ENCODE assay signal across 20 cellular contexts in the genomic region with DNA sequence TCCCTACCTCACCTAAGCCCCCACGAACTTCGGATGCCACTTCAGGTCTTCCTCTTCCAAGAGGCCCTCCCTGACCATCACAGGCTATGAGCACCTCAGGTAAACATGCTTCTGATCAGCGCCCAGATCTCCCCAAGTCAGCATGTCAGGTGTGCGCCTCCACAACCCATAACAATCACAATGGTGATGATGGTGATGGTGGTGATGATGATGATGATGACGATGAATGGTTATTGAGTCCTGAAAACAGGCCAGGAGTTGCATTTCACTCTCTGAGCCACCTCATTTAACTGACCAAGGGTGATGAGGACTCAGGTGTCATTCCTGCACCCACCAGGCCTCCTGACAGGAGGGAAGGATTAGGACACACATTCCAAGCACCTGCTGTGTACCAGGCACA.
DNase-seq lines count a peak whose midpoint lies in the region; ATAC-seq, FAIRE-seq and TF ChIP-seq lines count a peak whose summit lies in the region.
"Had no signal": no experiment of that assay in that cellular context is flagged by ENCODE, and none has a peak within 500 bp of the region (broad histone marks: within the 10 kb centered on the region; RNA-seq: fewer than 3 reads in every experiment).

No MANE protein-coding gene starts in this region.

- intact Hi-C loops in Right ventricle myocardium superior (cut with DNase I) (no loop called here), heart right ventricle (cut with DNase I) (no loop called here)

- DNase-seq in Right ventricle myocardium superior (peak; percentile 16), heart right ventricle (no peak), urothelium cell line (ENCODE audit: low spot score) (no peak), NCI-H1436 (lab: John Stamatoyannopoulos, UW) (no peak)
- DNase-seq: AML-193; Caco-2; Calu3; CD4-positive, alpha-beta T cell; CD8-positive, alpha-beta T cell; DMS79 treated with DMSO at 0.1 percent for 48 hours; GF-D8 had no signal

- TF ChIP-seq CTCF in heart right ventricle (IDR thresholded peaks at IDR 0.05) (no peak), HEK293 (tag by site-specific recombination; IDR thresholded peaks at IDR 0.05) (no peak)

- H3K9me3 ChIP-seq in heart right ventricle (no peaks in the 10 kb centered on the region), HEK293 (ENCODE audit: control insufficient read depth, insufficient read depth, low read depth, low read length) (no peaks in the 10 kb centered on the region)
- H3K9me3 ChIP-seq: A549; BLaER1 treated with 17β-estradiol and CSF1 and Interleukin-3, amounts not matched to agents 10 nM and 100 nM; Caco-2 had no signal

- POLR2A ChIA-PET in HEK293 (lab: Yijun Ruan, JAX): no interaction called here

- CTCF ChIA-PET in HEK293 (lab: Yijun Ruan, JAX): no interaction called here

- peaks cover 0 to 3% (median 0%) of the 10 kb centered on the region in 7 donors for H3K27me3 ChIP-seq in heart right ventricle
- H3K27me3 ChIP-seq: BLaER1 treated with 17β-estradiol and CSF1 and Interleukin-3, amounts not matched to agents 10 nM and 100 nM had no signal

- 95 to 96% methylated on average over 5 of the region's 5 CpGs for WGBS in heart right ventricle, 2 donors

- peak; percentile 69 for FAIRE-seq in urothelium cell line (lab: Jason Lieb, UNC)
- FAIRE-seq: A549, D721Med, G401.6, GM12891, GM19239 had no signal

- no peak overlapping the region for H3K4me3 ChIP-seq in heart right ventricle
- no peak overlapping the region for H3K4me3 ChIP-seq in HEK293 (ENCODE audit: low read depth, low read length)
- H3K4me3 ChIP-seq: A549; BLaER1 treated with 17β-estradiol and CSF1 and Interleukin-3, amounts not matched to agents 10 nM and 100 nM had no signal

- H3K36me3 ChIP-seq in heart right ventricle (no peaks in the 10 kb centered on the region), HEK293 (ENCODE audit: control insufficient read depth in 2 of 2, insufficient read depth in 1 of 2, low read length in 2 of 2) (no peaks in the 10 kb centered on the region)
- H3K36me3 ChIP-seq: BLaER1 treated with 17β-estradiol and CSF1 and Interleukin-3, amounts not matched to agents 10 nM and 100 nM had no signal

- H3K4me1 ChIP-seq in heart right ventricle: peaks cover 0 to 4% (median 0%) of the 10 kb centered on the region in 9 donors
- no peaks in the 10 kb centered on the region for H3K4me1 ChIP-seq in HEK293 (ENCODE audit: control insufficient read depth, insufficient read depth, low read length)
- H3K4me1 ChIP-seq: A549 had no signal

- ATAC-seq in Right ventricle myocardium superior (ENCODE audit: poor library complexity) (no peak), heart right ventricle (no peak)
- ATAC-seq: A549; CD8-positive, alpha-beta T cell had no signal

- no peak overlapping the region for H3K27ac ChIP-seq in heart right ventricle
- no peak overlapping the region for H3K27ac ChIP-seq in HEK293 (ENCODE audit: extremely low read depth, low read depth, low read length)
- H3K27ac ChIP-seq: 22Rv1; A549; BLaER1 treated with 17β-estradiol and CSF1 and Interleukin-3, amounts not matched to agents 10 nM and 100 nM; C4-2B had no signal

TF ChIP-seq in HEK293, 187 proteins besides CTCF, POLR2A, EP300 and RAD21:
- TF ChIP-seq ZNF768 (tag by site-specific recombination; IDR thresholded peaks at IDR 0.05) (no peak), ZNF513 (tag by site-specific recombination; IDR thresholded peaks at IDR 0.05) (peak; percentile 84), WT1 (tag by site-specific recombination; IDR thresholded peaks at IDR 0.05) (no peak)
- TF ChIP-seq, protein P1, sequence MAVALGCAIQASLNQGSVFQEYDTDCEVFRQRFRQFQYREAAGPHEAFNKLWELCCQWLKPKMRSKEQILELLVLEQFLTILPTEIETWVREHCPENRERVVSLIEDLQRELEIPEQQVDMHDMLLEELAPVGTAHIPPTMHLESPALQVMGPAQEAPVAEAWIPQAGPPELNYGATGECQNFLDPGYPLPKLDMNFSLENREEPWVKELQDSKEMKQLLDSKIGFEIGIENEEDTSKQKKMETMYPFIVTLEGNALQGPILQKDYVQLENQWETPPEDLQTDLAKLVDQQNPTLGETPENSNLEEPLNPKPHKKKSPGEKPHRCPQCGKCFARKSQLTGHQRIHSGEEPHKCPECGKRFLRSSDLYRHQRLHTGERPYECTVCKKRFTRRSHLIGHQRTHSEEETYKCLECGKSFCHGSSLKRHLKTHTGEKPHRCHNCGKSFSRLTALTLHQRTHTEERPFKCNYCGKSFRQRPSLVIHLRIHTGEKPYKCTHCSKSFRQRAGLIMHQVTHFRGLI (tag by site-specific recombination; IDR thresholded peaks at IDR 0.05): no peak
- TF ChIP-seq, protein P2, sequence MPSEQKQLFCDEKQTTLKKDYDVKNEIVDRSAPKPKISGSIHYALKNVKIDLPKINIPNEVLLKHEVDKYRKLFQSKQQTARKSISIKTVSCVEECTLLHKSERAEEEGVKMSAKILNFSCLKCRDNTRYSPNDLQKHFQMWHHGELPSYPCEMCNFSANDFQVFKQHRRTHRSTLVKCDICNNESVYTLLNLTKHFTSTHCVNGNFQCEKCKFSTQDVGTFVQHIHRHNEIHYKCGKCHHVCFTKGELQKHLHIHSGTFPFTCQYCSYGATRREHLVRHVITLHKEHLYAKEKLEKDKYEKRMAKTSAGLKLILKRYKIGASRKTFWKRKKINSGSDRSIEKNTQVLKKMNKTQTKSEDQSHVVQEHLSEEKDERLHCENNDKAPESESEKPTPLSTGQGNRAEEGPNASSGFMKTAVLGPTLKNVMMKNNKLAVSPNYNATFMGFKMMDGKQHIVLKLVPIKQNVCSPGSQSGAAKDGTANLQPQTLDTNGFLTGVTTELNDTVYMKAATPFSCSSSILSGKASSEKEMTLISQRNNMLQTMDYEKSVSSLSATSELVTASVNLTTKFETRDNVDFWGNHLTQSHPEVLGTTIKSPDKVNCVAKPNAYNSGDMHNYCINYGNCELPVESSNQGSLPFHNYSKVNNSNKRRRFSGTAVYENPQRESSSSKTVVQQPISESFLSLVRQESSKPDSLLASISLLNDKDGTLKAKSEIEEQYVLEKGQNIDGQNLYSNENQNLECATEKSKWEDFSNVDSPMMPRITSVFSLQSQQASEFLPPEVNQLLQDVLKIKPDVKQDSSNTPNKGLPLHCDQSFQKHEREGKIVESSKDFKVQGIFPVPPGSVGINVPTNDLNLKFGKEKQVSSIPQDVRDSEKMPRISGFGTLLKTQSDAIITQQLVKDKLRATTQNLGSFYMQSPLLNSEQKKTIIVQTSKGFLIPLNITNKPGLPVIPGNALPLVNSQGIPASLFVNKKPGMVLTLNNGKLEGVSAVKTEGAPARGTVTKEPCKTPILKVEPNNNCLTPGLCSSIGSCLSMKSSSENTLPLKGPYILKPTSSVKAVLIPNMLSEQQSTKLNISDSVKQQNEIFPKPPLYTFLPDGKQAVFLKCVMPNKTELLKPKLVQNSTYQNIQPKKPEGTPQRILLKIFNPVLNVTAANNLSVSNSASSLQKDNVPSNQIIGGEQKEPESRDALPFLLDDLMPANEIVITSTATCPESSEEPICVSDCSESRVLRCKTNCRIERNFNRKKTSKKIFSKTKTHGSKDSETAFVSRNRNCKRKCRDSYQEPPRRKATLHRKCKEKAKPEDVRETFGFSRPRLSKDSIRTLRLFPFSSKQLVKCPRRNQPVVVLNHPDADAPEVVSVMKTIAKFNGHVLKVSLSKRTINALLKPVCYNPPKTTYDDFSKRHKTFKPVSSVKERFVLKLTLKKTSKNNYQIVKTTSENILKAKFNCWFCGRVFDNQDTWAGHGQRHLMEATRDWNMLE (tag by site-specific recombination; conservative IDR thresholded peaks at IDR 0.05; ENCODE audit: low read depth): no peak
TF ChIP-seq in HEK293: peak in this region for 1.
